Comparison of ENCODE assay signal across 8 cellular contexts in genomic region chr15:58410353-58410752, GRCh38. TPM values are rescaled to one million over a fixed set of nuclear protein-coding genes. Genes with fewer than 3 reads are reported as not detected.
DNase-seq lines count a peak whose midpoint lies in the region; ATAC-seq and TF ChIP-seq lines count a peak whose summit lies in the region.

No MANE protein-coding gene starts in this region.

- WGBS in tibial nerve, 2 donors: 75 to 76% methylated on average over 4 of the region's 4 CpGs

- no peaks in the 10 kb centered on the region for H3K27me3 ChIP-seq in tibial nerve

- peak in 1 of 2 donors; percentile 85 for ATAC-seq in activated naive CD4-positive, alpha-beta T cell treated with anti-CD3 and anti-CD28 coated beads, Interleukin-2, amount 50 U/mL, for 72 hours
- peak in 1 of 2 donors; percentile 37 for ATAC-seq in naive B cell (ENCODE audit: low read depth in 2 of 2)
- ATAC-seq in GM21576 (IDR thresholded peaks at IDR 0.05; ENCODE audit: unreplicated experiment): no peak

- TF ChIP-seq EP300 in tibial nerve (IDR thresholded peaks at IDR 0.05): no peak

- peaks cover 5 to 18% (median 15%) of the 10 kb centered on the region in 3 donors for H3K4me1 Mint-ChIP-seq in naive B cell

- no peak for TF ChIP-seq POLR2A in tibial nerve (IDR thresholded peaks at IDR 0.05)

- H3K4me3 ChIP-seq in tibial nerve: peak overlapping the region in 1 of 4 donors; percentile 28

- no peaks in the 10 kb centered on the region for H3K9me3 ChIP-seq in tibial nerve

- H3K4me1 ChIP-seq in tibial nerve: no peaks in the 10 kb centered on the region

- H3K36me3 Mint-ChIP-seq in activated naive CD4-positive, alpha-beta T cell treated with anti-CD3 and anti-CD28 coated beads, Interleukin-2, amount 50 U/mL, for 72 hours: no peaks in the 10 kb centered on the region
- H3K36me3 Mint-ChIP-seq in naive B cell: no peaks in the 10 kb centered on the region

- H3K27me3 Mint-ChIP-seq in naive B cell: no peaks in the 10 kb centered on the region

- DNase-seq in AG08395 (ENCODE audit: low spot score) (peak; percentile 64), NCI-H2029 (lab: John Stamatoyannopoulos, UW) (peak; percentile 54), naive B cell (no peak), NCI-H1048 (lab: John Stamatoyannopoulos, UW) (no peak), NCI-H526 treated with DMSO at 0.1 percent for 48 hours (lab: John Stamatoyannopoulos, UW) (no peak), tibial nerve (ENCODE audit: low spot score in 2 of 2) (no peak)
- DNase-seq in activated naive CD4-positive, alpha-beta T cell treated with anti-CD3 and anti-CD28 coated beads, Interleukin-2, amount 50 U/mL, for 72 hours (ENCODE audit: low spot score in 2 of 2): no peak

- H3K36me3 ChIP-seq in tibial nerve: no peaks in the 10 kb centered on the region

- no peak overlapping the region for H3K27ac ChIP-seq in tibial nerve

- peak overlapping the region; percentile 79 to 86 for H3K27ac Mint-ChIP-seq in activated naive CD4-positive, alpha-beta T cell treated with anti-CD3 and anti-CD28 coated beads, Interleukin-2, amount 50 U/mL, for 72 hours
- peak overlapping the region in 2 of 6 donors; percentile 82 to 89 for H3K27ac Mint-ChIP-seq in naive B cell

- TF ChIP-seq CTCF in tibial nerve (IDR thresholded peaks at IDR 0.05): no peak

- peaks cover 0 to 5% of the 10 kb centered on the region in 2 donors for H3K9me3 Mint-ChIP-seq in activated naive CD4-positive, alpha-beta T cell treated with anti-CD3 and anti-CD28 coated beads, Interleukin-2, amount 50 U/mL, for 72 hours
- H3K9me3 Mint-ChIP-seq in naive B cell: no peaks in the 10 kb centered on the region

- peak overlapping the region in 5 of 8 donors; percentile 44 to 59 (median 56) for H3K4me3 Mint-ChIP-seq in naive B cell

RNA-seq across cellular contexts. Expression of gene LIPC, which starts 21.4 kb away (rescaled TPM):
- total RNA-seq in activated naive CD4-positive, alpha-beta T cell treated with anti-CD3 and anti-CD28 coated beads, Interleukin-2, amount 50 U/mL, for 72 hours: under 1 TPM; 0.64 to 0.98 TPM
- under 1 TPM in 1 of 6 donors, not detected in 5; 0.33 TPM for polyA plus RNA-seq in naive B cell (ENCODE audit: low read depth in 6 of 6)
- 10 to 100 TPM; 11.2 to 18.4 (median 14.7) TPM for total RNA-seq in tibial nerve

Comparison
In these comparisons a context has a peak if more than half of its experiments do, and no peak if none do; other contexts are left out.
1. DNase-seq: peak in AG08395 (single experiment) and NCI-H2029 (single experiment); none in activated naive CD4-positive, alpha-beta T cell treated with anti-CD3 and anti-CD28 coated beads, Interleukin-2, amount 50 U/mL, for 72 hours (0 of 2), naive B cell (single experiment), NCI-H1048 (single experiment), NCI-H526 treated with DMSO at 0.1 percent for 48 hours (single experiment) and tibial nerve (0 of 2).
2. RNA of gene LIPC, which starts 21.4 kb away (total RNA-seq): 11.2 to 18.4 TPM in tibial nerve; 0.64 to 0.98 TPM in activated naive CD4-positive, alpha-beta T cell treated with anti-CD3 and anti-CD28 coated beads, Interleukin-2, amount 50 U/mL, for 72 hours; every median in the first group is over 4 times any median in the second.